ENCODE assay signal across 20 cellular contexts in genomic region chr16:8679156-8679555, GRCh38.
"Had no signal": no experiment of that assay in that cellular context is flagged by ENCODE, and none has a peak within 500 bp of the region (broad histone marks: within the 10 kb centered on the region; RNA-seq: fewer than 3 reads in every experiment).

No MANE protein-coding gene starts in this region.

- H2AFZ ChIP-seq: parathyroid adenoma had no signal

- H3K27ac Mint-ChIP-seq: activated B cell treated with CpG ODN at 0.5 μM for 24 hours; activated CD8-positive, alpha-beta T cell treated with anti-CD3 and anti-CD28 coated beads, Interleukin-2, amount 10 ng/mL, durations not matched to agents 7 days and 5 days; activated naive CD8-positive, alpha-beta T cell treated with anti-CD3 and anti-CD28 coated beads, Interleukin-2, amount 10 ng/mL, durations not matched to agents 7 days and 5 days; activated T-cell treated with anti-CD3 and anti-CD28 coated beads, Interleukin-2, amount 50 U/mL, for 72 hours; endodermal cell; naive thymus-derived CD4-positive, alpha-beta T cell; stimulated activated memory B cell treated with anti-CD40 and anti-IgM and Interleukin-4, amounts not matched to agents 10 μg/mL and 1 μg/mL and 100 μg/mL, for 72 hours had no signal

- H3K36me3 ChIP-seq: cardiac muscle cell had no signal

- H3K27me3 ChIP-seq: dorsolateral prefrontal cortex had no signal

- H3K4me3 Mint-ChIP-seq: activated B cell treated with CpG ODN at 0.5 μM for 24 hours; activated CD8-positive, alpha-beta T cell treated with anti-CD3 and anti-CD28 coated beads, Interleukin-2, amount 10 ng/mL, durations not matched to agents 7 days and 5 days; activated naive CD8-positive, alpha-beta T cell treated with anti-CD3 and anti-CD28 coated beads, Interleukin-2, amount 10 ng/mL, durations not matched to agents 7 days and 5 days; activated T-cell treated with anti-CD3 and anti-CD28 coated beads, Interleukin-2, amount 50 U/mL, for 72 hours; endodermal cell; naive thymus-derived CD4-positive, alpha-beta T cell; stimulated activated memory B cell treated with anti-CD40 and anti-IgM and Interleukin-4, amounts not matched to agents 10 μg/mL and 1 μg/mL and 100 μg/mL, for 72 hours had no signal

- H3K4me3 ChIP-seq: cardiac muscle cell, dorsolateral prefrontal cortex, mucosa of descending colon had no signal

- H3K9me3 ChIP-seq: mucosa of descending colon had no signal

- FAIRE-seq: TTC549, urothelium cell line had no signal

- DNase-seq: activated B cell treated with CpG ODN at 0.5 μM for 24 hours; activated CD4-positive, alpha-beta T cell treated with anti-CD3 and anti-CD28 coated beads for 48 hours; activated CD8-positive, alpha-beta memory T cell treated with anti-CD3 and anti-CD28 coated beads, Interleukin-2, amount 50 U/mL, for 48 hours; activated CD8-positive, alpha-beta T cell treated with anti-CD3 and anti-CD28 coated beads, Interleukin-2, amount 10 ng/mL, durations not matched to agents 7 days and 5 days; activated naive CD8-positive, alpha-beta T cell treated with anti-CD3 and anti-CD28 coated beads, Interleukin-2, amount 10 ng/mL, durations not matched to agents 7 days and 5 days; activated T-cell treated with anti-CD3 and anti-CD28 coated beads, Interleukin-2, amount 50 U/mL, for 72 hours; anterior cingulate cortex; dorsolateral prefrontal cortex; endodermal cell; foreskin melanocyte; head of caudate nucleus; mucosa of descending colon; naive thymus-derived CD4-positive, alpha-beta T cell; stimulated activated CD4-positive, alpha-beta T cell treated with anti-CD3 and anti-CD28 coated beads, Interleukin-2, amount 100 ng/mL, for 48 hours; T-helper 2 cell had no signal

- ATAC-seq: activated CD8-positive, alpha-beta T cell treated with anti-CD3 and anti-CD28 coated beads, Interleukin-2, amount 10 ng/mL, durations not matched to agents 7 days and 5 days; activated T-cell treated with anti-CD3 and anti-CD28 coated beads, Interleukin-2, amount 50 U/mL, for 72 hours; mucosa of descending colon; naive thymus-derived CD4-positive, alpha-beta T cell; stimulated activated memory B cell treated with anti-CD40 and anti-IgM and Interleukin-4, amounts not matched to agents 10 μg/mL and 1 μg/mL and 100 μg/mL, for 72 hours had no signal

- H3K4me1 ChIP-seq: parathyroid adenoma had no signal

- H3K9ac ChIP-seq: parathyroid adenoma had no signal

- H3K27me3 Mint-ChIP-seq: activated B cell treated with CpG ODN at 0.5 μM for 24 hours; stimulated activated memory B cell treated with anti-CD40 and anti-IgM and Interleukin-4, amounts not matched to agents 10 μg/mL and 1 μg/mL and 100 μg/mL, for 72 hours had no signal

- H3K27ac ChIP-seq: cardiac muscle cell, dorsolateral prefrontal cortex, parathyroid adenoma had no signal

- H3K79me2 ChIP-seq: parathyroid adenoma had no signal
